In the genomic region with DNA sequence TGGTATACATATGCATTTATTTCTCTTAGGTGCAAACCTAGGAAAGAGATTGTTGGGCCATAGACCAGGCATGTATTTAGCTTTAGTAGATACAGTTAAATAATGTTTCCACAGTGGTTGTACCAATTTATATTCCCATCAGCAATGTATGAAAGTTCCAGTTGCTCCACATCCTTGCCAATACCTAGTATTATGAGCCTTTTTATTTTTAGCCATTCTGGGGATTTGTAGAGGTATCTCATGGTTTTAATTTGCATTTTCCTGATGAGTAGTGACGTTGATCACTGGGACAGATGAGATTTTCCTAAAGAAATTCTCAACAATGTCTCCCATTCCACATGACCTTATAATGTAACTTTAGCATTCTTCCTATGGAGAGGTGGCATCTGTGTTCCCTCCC, we compare ENCODE assay signal across 6 cellular contexts.
"Had no signal": no experiment of that assay in that cellular context is flagged by ENCODE, and none has a peak within 500 bp of the region (broad histone marks: within the 10 kb centered on the region; RNA-seq: fewer than 3 reads in every experiment).

No MANE protein-coding gene starts in this region.

- H3K4me3 ChIP-seq: K562 had no signal

- H3K27ac ChIP-seq: HL-60, KMS-11 had no signal

- DNase-seq: IMR-90, KBM-7, KG1 had no signal
